In the genomic region with DNA sequence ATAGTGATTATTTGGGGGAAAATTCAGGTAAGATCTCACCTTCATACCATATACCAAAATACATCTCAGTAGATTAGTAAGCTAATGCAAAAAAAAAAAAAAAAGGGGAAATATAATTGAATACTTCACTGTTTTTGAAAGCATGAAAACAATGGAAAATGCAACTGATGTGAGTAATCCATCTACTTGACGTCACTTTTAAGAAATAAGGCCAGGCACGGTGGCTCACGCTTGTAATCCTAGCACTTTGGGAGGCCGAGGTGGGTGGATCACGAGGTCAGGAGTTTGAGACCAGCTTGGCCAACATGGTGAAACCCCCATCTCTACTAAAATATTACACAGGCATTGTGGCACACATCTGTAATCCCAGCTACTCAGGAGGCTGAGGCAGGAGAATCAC, we compare ENCODE assay signal across 1 cellular context. TPM values are rescaled to one million over a fixed set of nuclear protein-coding genes. Genes with fewer than 3 reads are reported as not detected.
"Had no signal": no experiment of that assay in that cellular context is flagged by ENCODE, and none has a peak within 500 bp of the region (broad histone marks: within the 10 kb centered on the region; RNA-seq: fewer than 3 reads in every experiment).

No MANE protein-coding gene starts in this region.

RNA-seq across cellular contexts. Expression of gene LHX4, which starts 27.5 kb away (rescaled TPM):
- total RNA-seq: Right ventricle myocardium superior had no signal
